Comparison of ENCODE assay signal across 14 cellular contexts in genomic region chr2:26352892-26353291, GRCh38. TPM values are rescaled to one million over a fixed set of nuclear protein-coding genes. Genes with fewer than 3 reads are reported as not detected.
DNase-seq lines count a peak whose midpoint lies in the region; ATAC-seq, FAIRE-seq and TF ChIP-seq lines count a peak whose summit lies in the region.
"Had no signal": no experiment of that assay in that cellular context is flagged by ENCODE, and none has a peak within 500 bp of the region (broad histone marks: within the 10 kb centered on the region; RNA-seq: fewer than 3 reads in every experiment).

No MANE protein-coding gene starts in this region.

- H3K27ac Mint-ChIP-seq in activated naive CD8-positive, alpha-beta T cell treated with anti-CD3 and anti-CD28 coated beads for 36 hours = no peak overlapping the region

- H3K9ac ChIP-seq in mesenchymal stem cell (ENCODE audit: low read length) = peak overlapping the region; percentile 4

- no peaks in the 10 kb centered on the region for H3K9me3 Mint-ChIP-seq in activated naive CD8-positive, alpha-beta T cell treated with anti-CD3 and anti-CD28 coated beads for 36 hours

- no peaks in the 10 kb centered on the region for H3K9me3 ChIP-seq in MG63
- no peaks in the 10 kb centered on the region for H3K9me3 ChIP-seq in mesenchymal stem cell (ENCODE audit: control insufficient read depth, low read length)
- H3K9me3 ChIP-seq in gastroesophageal sphincter = no peaks in the 10 kb centered on the region
- H3K9me3 ChIP-seq: left lung, Peyer's patch, tibial nerve had no signal

- TF ChIP-seq CTCF in gastroesophageal sphincter (IDR thresholded peaks at IDR 0.05) = no peak
- TF ChIP-seq CTCF in D721Med (IDR thresholded peaks at IDR 0.05; ENCODE audit: insufficient read depth, missing control alignments) = no peak

- H3K36me3 Mint-ChIP-seq in activated naive CD8-positive, alpha-beta T cell treated with anti-CD3 and anti-CD28 coated beads for 36 hours = peaks cover 44% of the 10 kb centered on the region

- H2BK15ac ChIP-seq in mesenchymal stem cell (ENCODE audit: low read depth, poor library complexity, severe bottlenecking) = no peak overlapping the region

- WGBS in mesenchymal stem cell = 44% methylated on average over 1 of the region's 1 CpG
- WGBS in gastroesophageal sphincter (ENCODE audit: low coverage in 1 of 2), 2 donors = 100% methylated on average over 1 of the region's 1 CpG

- H3K18ac ChIP-seq in mesenchymal stem cell (ENCODE audit: low read depth in 1 of 2, low read length in 2 of 2) = no peak overlapping the region

- no peak overlapping the region for H3K23ac ChIP-seq in mesenchymal stem cell (ENCODE audit: low read length in 2 of 2)

- no peak overlapping the region for H3K14ac ChIP-seq in mesenchymal stem cell (ENCODE audit: low read length in 2 of 2)

- ATAC-seq in gastroesophageal sphincter (no peak), left cardiac atrium (no peak)
- ATAC-seq: left lung had no signal

- no peak overlapping the region for H2AK5ac ChIP-seq in mesenchymal stem cell (ENCODE audit: low read length, severe bottlenecking)

- peak; percentile 59 for DNase-seq in Daoy (ENCODE audit: low read depth)
- peak; percentile 20 for DNase-seq in MG63
- DNase-seq in activated naive CD8-positive, alpha-beta T cell treated with anti-CD3 and anti-CD28 coated beads for 36 hours = peak; percentile 16
- DNase-seq in mesenchymal stem cell = peak; percentile 27
- DNase-seq in left cardiac atrium = no peak
- DNase-seq in NCI-H1436 (lab: John Stamatoyannopoulos, UW) = no peak
- no peak for DNase-seq in D721Med (ENCODE audit: insufficient read length, low spot score)
- DNase-seq: DMS79 treated with DMSO at 0.1 percent for 48 hours, left lung, NCI-H1930 had no signal

- intact Hi-C loops in left cardiac atrium (cut with DNase I) = no loop called here

- peaks cover 9% of the 10 kb centered on the region for H3K79me1 ChIP-seq in mesenchymal stem cell (replicated peaks; ENCODE audit: low read length, poor library complexity, severe bottlenecking)

- H3K36me3 ChIP-seq in MG63 = 0 out of 2 replicates have a peak, but pooled peaks cover 6% of the 10 kb centered on the region
- H3K36me3 ChIP-seq in mesenchymal stem cell (ENCODE audit: control insufficient read depth in 1 of 2, insufficient read depth in 2 of 2, low read depth in 1 of 2, low read length in 2 of 2) = peaks cover 0 to 4% of the 10 kb centered on the region in 2 experiments
- H3K36me3 ChIP-seq in gastroesophageal sphincter = no peaks in the 10 kb centered on the region
- H3K36me3 ChIP-seq: Peyer's patch, tibial nerve had no signal

- H3K27ac ChIP-seq in mesenchymal stem cell (ENCODE audit: low read length, poor library complexity, severe bottlenecking) (no peak overlapping the region), gastroesophageal sphincter (no peak overlapping the region)
- H3K27ac ChIP-seq: left lung, Peyer's patch, tibial nerve had no signal

- no peak for TF ChIP-seq EP300 in gastroesophageal sphincter (IDR thresholded peaks at IDR 0.05)

- TF ChIP-seq POLR2A in gastroesophageal sphincter (IDR thresholded peaks at IDR 0.05) = no peak

- H3K27me3 Mint-ChIP-seq in activated naive CD8-positive, alpha-beta T cell treated with anti-CD3 and anti-CD28 coated beads for 36 hours = no peaks in the 10 kb centered on the region

- H4K8ac ChIP-seq in mesenchymal stem cell (ENCODE audit: low read length) = no peak overlapping the region

- no peaks in the 10 kb centered on the region for H3K27me3 ChIP-seq in MG63
- no peaks in the 10 kb centered on the region for H3K27me3 ChIP-seq in mesenchymal stem cell (ENCODE audit: control insufficient read depth in 1 of 2, insufficient read depth in 1 of 2, low read length in 2 of 2)
- H3K27me3 ChIP-seq in gastroesophageal sphincter = no peaks in the 10 kb centered on the region
- H3K27me3 ChIP-seq: left lung, Peyer's patch, tibial nerve had no signal

- peaks cover 62% of the 10 kb centered on the region for H3K4me1 Mint-ChIP-seq in activated naive CD8-positive, alpha-beta T cell treated with anti-CD3 and anti-CD28 coated beads for 36 hours

- no peak overlapping the region for H3K4ac ChIP-seq in mesenchymal stem cell (ENCODE audit: low read depth in 1 of 2, low read length in 2 of 2)

- no peak overlapping the region for H3K4me3 Mint-ChIP-seq in activated naive CD8-positive, alpha-beta T cell treated with anti-CD3 and anti-CD28 coated beads for 36 hours

- no peak for FAIRE-seq in D721Med (lab: Jason Lieb, UNC)

- H2BK5ac ChIP-seq in mesenchymal stem cell (ENCODE audit: low read depth, low read length, poor library complexity, severe bottlenecking) = no peak overlapping the region

- H3K4me3 ChIP-seq in MG63 (no peak overlapping the region), mesenchymal stem cell (ENCODE audit: insufficient read depth in 1 of 2, low read depth in 1 of 2, low read length in 2 of 2) (no peak overlapping the region), gastroesophageal sphincter (no peak overlapping the region)
- H3K4me3 ChIP-seq: left lung, Peyer's patch, tibial nerve had no signal

- no peak overlapping the region for H3K4me2 ChIP-seq in mesenchymal stem cell (ENCODE audit: low read length, poor library complexity, severe bottlenecking)

- peaks cover 7% of the 10 kb centered on the region for H3K4me1 ChIP-seq in mesenchymal stem cell (ENCODE audit: control insufficient read depth, insufficient read depth, low read depth, low read length)
- peaks cover 0 to 14% (median 0%) of the 10 kb centered on the region in 3 donors for H3K4me1 ChIP-seq in gastroesophageal sphincter

- no peak overlapping the region for H2BK12ac ChIP-seq in mesenchymal stem cell (ENCODE audit: low read length in 2 of 2)

- no peak overlapping the region for H4K91ac ChIP-seq in mesenchymal stem cell (ENCODE audit: low read length)

- H2AFZ ChIP-seq in mesenchymal stem cell (ENCODE audit: low read depth, low read length) = no peak overlapping the region

- H2BK120ac ChIP-seq in mesenchymal stem cell (ENCODE audit: low read depth, low read length) = no peak overlapping the region

RNA-seq across cellular contexts. Expression of gene ADGRF3, which starts 6.3 kb away (rescaled TPM):
- total RNA-seq in Daoy (2014; rRNA removed; shearing (Covaris generic)) = 0.06 TPM in 1 of 2 replicates, not detected in the other
- not detected in 2 replicates for total RNA-seq in MG63 (2014; rRNA removed; shearing (Covaris generic); ENCODE audit: low replicate concordance)
- total RNA-seq in activated naive CD8-positive, alpha-beta T cell treated with anti-CD3 and anti-CD28 coated beads for 36 hours = 1 to 10 TPM; 4.4 to 5.2 TPM
- polyA plus RNA-seq in mesenchymal stem cell (2013, experiment 1 of 2) = 0.11 TPM
- 0.10 TPM for polyA plus RNA-seq in mesenchymal stem cell (2013, experiment 2 of 2)
- total RNA-seq in gastroesophageal sphincter = not detected
- under 1 TPM in 1 of 2 donors, not detected in 1; 0.08 TPM for total RNA-seq in left cardiac atrium
- total RNA-seq: H4 had no signal

RNA-seq across cellular contexts. Expression of gene SELENOI, which starts 6.9 kb away (rescaled TPM):
- 26.1 and 33.2 TPM in 2 replicates for total RNA-seq in Daoy (2014; rRNA removed; shearing (Covaris generic))
- total RNA-seq in MG63 (2014; rRNA removed; shearing (Covaris generic); ENCODE audit: low replicate concordance) = 4.8 and 10.0 TPM in 2 replicates
- total RNA-seq in activated naive CD8-positive, alpha-beta T cell treated with anti-CD3 and anti-CD28 coated beads for 36 hours = 10 to 100 TPM; 59.0 to 60.6 TPM
- polyA plus RNA-seq in mesenchymal stem cell (2013, experiment 1 of 2) = 7.7 TPM
- polyA plus RNA-seq in mesenchymal stem cell (2013, experiment 2 of 2) = 7.8 TPM
- total RNA-seq in gastroesophageal sphincter (10 to 100 TPM in 1 of 4 donors, 1 to 10 TPM in 3; 7.0 to 10.9 (median 8.7) TPM), left cardiac atrium (10 to 100 TPM; 13.5 to 20.4 TPM)

RNA-seq across cellular contexts. Expression of gene DRC1, which starts 48.8 kb away (rescaled TPM):
- total RNA-seq in Daoy (2014; rRNA removed; shearing (Covaris generic)) = not detected in 2 replicates
- not detected in 2 replicates for total RNA-seq in MG63 (2014; rRNA removed; shearing (Covaris generic); ENCODE audit: low replicate concordance)
- not detected for total RNA-seq in activated naive CD8-positive, alpha-beta T cell treated with anti-CD3 and anti-CD28 coated beads for 36 hours
- 0.22 TPM for polyA plus RNA-seq in mesenchymal stem cell (2013, experiment 1 of 2)
- polyA plus RNA-seq in mesenchymal stem cell (2013, experiment 2 of 2) = 0.21 TPM
- total RNA-seq in gastroesophageal sphincter (1 to 10 TPM in 1 of 4 donors, under 1 TPM in 2, not detected in 1; 0.27 to 2.3 (median 0.54) TPM), left cardiac atrium (not detected)
- total RNA-seq: H4, Peyer's patch had no signal

Comparison
In these comparisons a context has a peak if more than half of its experiments do, and no peak if none do; other contexts are left out.
1. DNase-seq: peak in Daoy (single experiment), MG63 (single experiment), activated naive CD8-positive, alpha-beta T cell treated with anti-CD3 and anti-CD28 coated beads for 36 hours (single experiment) and mesenchymal stem cell (single experiment); none in left cardiac atrium (single experiment), NCI-H1436 (single experiment) and D721Med (single experiment).